9 cellular contexts compared by ENCODE assay signal in genomic region chr17:41695954-41696720, GRCh38. TPM values are rescaled to one million over a fixed set of nuclear protein-coding genes. Genes with fewer than 3 reads are reported as not detected.
DNase-seq lines count a peak whose midpoint lies in the region; ATAC-seq and TF ChIP-seq lines count a peak whose summit lies in the region.
"Had no signal": no experiment of that assay in that cellular context is flagged by ENCODE, and none has a peak within 500 bp of the region (broad histone marks: within the 10 kb centered on the region; RNA-seq: fewer than 3 reads in every experiment).

No MANE protein-coding gene starts in this region.

- TF ChIP-seq CTCF in foreskin keratinocyte (conservative IDR thresholded peaks at IDR 0.05) = peak; percentile 86
- peak; percentile 81 for TF ChIP-seq CTCF in psoas muscle (IDR thresholded peaks at IDR 0.05)

- H3K4me1 Mint-ChIP-seq in activated T-helper 2 cell treated with anti-CD3 and anti-CD28 coated beads, Interferon-gamma antibody, Interleukin-2, Interleukin-4, amounts not matched to agents 10 μg/mL and 5 μg/mL and 100 μg/mL, durations not matched to agents 14 hours and 24 hours and 36 hours (ENCODE audit: low read depth) = peaks cover 22% of the 10 kb centered on the region

- H3K27me3 ChIP-seq in foreskin keratinocyte (no peaks in the 10 kb centered on the region), psoas muscle (ENCODE audit: insufficient read depth in 3 of 3, low read length in 2 of 3) (no peaks in the 10 kb centered on the region)

- ATAC-seq in foreskin keratinocyte = peak; percentile 22
- ATAC-seq in psoas muscle = peak; percentile 21 to 59 (median 38)
- ATAC-seq in HG02970 (IDR thresholded peaks at IDR 0.05; ENCODE audit: low FRiP score, unreplicated experiment) = no peak
- no peak for ATAC-seq in HG03135 (IDR thresholded peaks at IDR 0.05; ENCODE audit: unreplicated experiment)

- H3K4me3 Mint-ChIP-seq in activated T-helper 2 cell treated with anti-CD3 and anti-CD28 coated beads, Interferon-gamma antibody, Interleukin-2, Interleukin-4, amounts not matched to agents 10 μg/mL and 5 μg/mL and 100 μg/mL, durations not matched to agents 14 hours and 24 hours and 36 hours (ENCODE audit: low read depth) = no peak overlapping the region

- H3K36me3 Mint-ChIP-seq in activated T-helper 2 cell treated with anti-CD3 and anti-CD28 coated beads, Interferon-gamma antibody, Interleukin-2, Interleukin-4, amounts not matched to agents 10 μg/mL and 5 μg/mL and 100 μg/mL, durations not matched to agents 14 hours and 24 hours and 36 hours (ENCODE audit: low read depth) = peaks cover 37% of the 10 kb centered on the region

- H3K27ac Mint-ChIP-seq in activated T-helper 2 cell treated with anti-CD3 and anti-CD28 coated beads, Interferon-gamma antibody, Interleukin-2, Interleukin-4, amounts not matched to agents 10 μg/mL and 5 μg/mL and 100 μg/mL, durations not matched to agents 14 hours and 24 hours and 36 hours = no peak overlapping the region

- no peak overlapping the region for H3K27ac ChIP-seq in foreskin keratinocyte
- H3K27ac ChIP-seq in psoas muscle = peak overlapping the region; percentile 88

- H3K36me3 ChIP-seq in psoas muscle (ENCODE audit: insufficient read depth in 1 of 2, low read depth in 1 of 2) = peaks cover 8 to 43% of the 10 kb centered on the region in 2 donors

- intact Hi-C loops in activated T-helper 2 cell treated with anti-CD3 and anti-CD28 coated beads, Interferon-gamma antibody, Interleukin-2, Interleukin-4, amounts not matched to agents 10 μg/mL and 5 μg/mL and 100 μg/mL, durations not matched to agents 14 hours and 24 hours and 36 hours (cut with micrococcal nuclease) = no loop called here
- intact Hi-C loops in psoas muscle (cut with DNase I) = no loop called here

- 47 to 60% (median 53%) methylated on average over 10 of the region's 10 CpGs for WGBS in psoas muscle, 3 donors

- no peaks in the 10 kb centered on the region for H3K9me3 Mint-ChIP-seq in activated T-helper 2 cell treated with anti-CD3 and anti-CD28 coated beads, Interferon-gamma antibody, Interleukin-2, Interleukin-4, amounts not matched to agents 10 μg/mL and 5 μg/mL and 100 μg/mL, durations not matched to agents 14 hours and 24 hours and 36 hours

- no peaks in the 10 kb centered on the region for H3K9me3 ChIP-seq in psoas muscle

- no peaks in the 10 kb centered on the region for H3K27me3 Mint-ChIP-seq in activated T-helper 2 cell treated with anti-CD3 and anti-CD28 coated beads, Interferon-gamma antibody, Interleukin-2, Interleukin-4, amounts not matched to agents 10 μg/mL and 5 μg/mL and 100 μg/mL, durations not matched to agents 14 hours and 24 hours and 36 hours (ENCODE audit: low read depth)

- H3K4me3 ChIP-seq in psoas muscle = no peak overlapping the region

- DNase-seq in DMS153 treated with DMSO at 0.1 percent for 48 hours (lab: John Stamatoyannopoulos, UW; ENCODE audit: unreplicated experiment) (peak; percentile 37), M059J (ENCODE audit: low read depth) (peak; percentile 86), SIG-M5 treated with dmso at 0.1 percent for 504 hours (lab: John Stamatoyannopoulos, UW; ENCODE audit: unreplicated experiment) (peak; percentile 82), foreskin keratinocyte (peak in 1 of 2 donors; percentile 51), psoas muscle (peak in 1 of 2 donors; percentile 59)
- DNase-seq in activated T-helper 2 cell treated with anti-CD3 and anti-CD28 coated beads, Interferon-gamma antibody, Interleukin-2, Interleukin-4, amounts not matched to agents 10 μg/mL and 5 μg/mL and 100 μg/mL, durations not matched to agents 14 hours and 24 hours and 36 hours (ENCODE audit: low spot score) = peak; percentile 51

- no peaks in the 10 kb centered on the region for H3K4me1 ChIP-seq in foreskin keratinocyte
- peaks cover 38% of the 10 kb centered on the region for H3K4me1 ChIP-seq in psoas muscle

RNA-seq across cellular contexts. Expression of gene EIF1, which starts 7.5 kb away (rescaled TPM):
- 54.4 and 64.1 TPM in 2 replicates for total RNA-seq in M059J (2014; rRNA removed; shearing (Covaris generic))
- 779 and 785 TPM in 2 replicates for total RNA-seq in activated T-helper 2 cell treated with anti-CD3 and anti-CD28 coated beads, Interferon-gamma antibody, Interleukin-2, Interleukin-4, amounts not matched to agents 10 μg/mL and 5 μg/mL and 100 μg/mL, durations not matched to agents 14 hours and 24 hours and 36 hours
- total RNA-seq in foreskin keratinocyte (346 and 364 TPM in 2 replicates), psoas muscle (1,000 to 10,000 TPM; 1,399 to 2,094 (median 1,752) TPM)
- polyA plus RNA-seq in foreskin keratinocyte (1,004 and 1,032 TPM in 2 replicates), psoas muscle (1,000 to 10,000 TPM; 1,437 to 2,724 (median 2,114) TPM)

RNA-seq across cellular contexts. Expression of gene GAST, which starts 16.0 kb away (rescaled TPM):
- not detected in 2 replicates for total RNA-seq in M059J (2014; rRNA removed; shearing (Covaris generic))
- not detected in 2 replicates for total RNA-seq in activated T-helper 2 cell treated with anti-CD3 and anti-CD28 coated beads, Interferon-gamma antibody, Interleukin-2, Interleukin-4, amounts not matched to agents 10 μg/mL and 5 μg/mL and 100 μg/mL, durations not matched to agents 14 hours and 24 hours and 36 hours
- total RNA-seq in foreskin keratinocyte (0.37 and 0.42 TPM in 2 replicates), psoas muscle (not detected)
- polyA plus RNA-seq in foreskin keratinocyte (0.62 and 0.78 TPM in 2 replicates), psoas muscle (not detected)
- total RNA-seq: T-helper 2 cell treated with Interferon-gamma antibody and Interleukin-4, amounts not matched to agents 100 ng/mL and 5 ng/mL, for 36 hours had no signal

RNA-seq across cellular contexts. Expression of gene HAP1, which starts 38.3 kb away (rescaled TPM):
- total RNA-seq in M059J (2014; rRNA removed; shearing (Covaris generic)) = 0.05 and 0.07 TPM in 2 replicates
- 0.11 and 0.23 TPM in 2 replicates for total RNA-seq in activated T-helper 2 cell treated with anti-CD3 and anti-CD28 coated beads, Interferon-gamma antibody, Interleukin-2, Interleukin-4, amounts not matched to agents 10 μg/mL and 5 μg/mL and 100 μg/mL, durations not matched to agents 14 hours and 24 hours and 36 hours
- total RNA-seq in foreskin keratinocyte = 0.56 and 0.82 TPM in 2 replicates
- 0.45 and 0.77 TPM in 2 replicates for polyA plus RNA-seq in foreskin keratinocyte
- under 1 TPM in 2 of 4 donors, not detected in 2; 0.06 to 0.14 TPM for total RNA-seq in psoas muscle
- polyA plus RNA-seq in psoas muscle = under 1 TPM; under 0.01 to 0.03 (median 0.01) TPM

Comparison
In these comparisons a context has a peak if more than half of its experiments do, and no peak if none do; other contexts are left out.
1. ATAC-seq: peak in foreskin keratinocyte (single experiment) and psoas muscle (4 of 4); none in HG02970 (single experiment) and HG03135 (single experiment).